11 cellular contexts compared by ENCODE assay signal in the genomic region with DNA sequence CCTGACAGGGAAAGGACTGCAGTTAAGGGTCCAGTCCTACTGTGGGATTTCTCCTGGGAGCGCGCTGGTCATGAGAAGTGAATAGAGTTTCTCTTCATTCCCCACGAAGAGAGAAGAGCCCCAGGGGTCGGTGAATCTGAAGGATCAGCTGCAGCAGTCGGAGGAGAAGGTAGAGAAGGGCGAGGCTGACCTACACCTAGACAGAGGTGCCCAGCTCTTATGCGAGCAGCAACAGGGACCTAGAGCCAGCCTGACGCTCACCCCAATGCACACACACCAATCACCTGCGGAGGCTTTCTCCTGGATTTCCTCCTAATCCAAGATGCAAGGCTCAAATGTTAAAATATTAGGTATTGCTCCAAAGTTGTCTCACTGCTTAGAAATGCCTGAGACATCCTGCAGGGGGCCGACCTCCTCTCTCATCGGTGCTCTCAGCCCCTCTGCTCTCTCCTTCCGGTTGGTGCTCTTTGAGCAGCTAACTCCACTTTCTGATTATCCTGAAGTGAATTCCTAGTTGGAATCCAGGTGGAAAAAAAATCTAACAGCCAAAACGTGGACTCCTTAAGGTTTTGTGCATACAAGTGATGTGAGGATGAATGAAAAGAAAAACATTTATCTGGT.
DNase-seq lines count a peak whose midpoint lies in the region; ATAC-seq and TF ChIP-seq lines count a peak whose summit lies in the region.
"Had no signal": no experiment of that assay in that cellular context is flagged by ENCODE, and none has a peak within 500 bp of the region (broad histone marks: within the 10 kb centered on the region; RNA-seq: fewer than 3 reads in every experiment).

No MANE protein-coding gene starts in this region.

- peak overlapping the region; percentile 59 for H3K4me2 ChIP-seq in SK-N-SH

- no peaks in the 10 kb centered on the region for H3K9me3 ChIP-seq in SK-N-SH
- no peaks in the 10 kb centered on the region for H3K9me3 ChIP-seq in transverse colon

- no peak overlapping the region for H3K9ac ChIP-seq in SK-N-SH

- H3K4me3 ChIP-seq in SK-N-SH (ENCODE audit: low read depth in 2 of 2, low read length in 1 of 2) (peak overlapping the region in 1 of 2 experiments; percentile 5; a peak in 2 of 4 replicates), transverse colon (no peak overlapping the region), dorsolateral prefrontal cortex (no peak overlapping the region)

- 31% methylated on average over 13 of the region's 13 CpGs for WGBS in SK-N-SH (ENCODE audit: low lambda C conversion rate)
- 67 to 88% methylated on average over 4 to 13 of the region's 13 CpGs for WGBS in transverse colon (ENCODE audit: low coverage in 1 of 2), 2 donors

- H2AFZ ChIP-seq in SK-N-SH (ENCODE audit: low read depth), result peak overlapping the region; percentile 41; the same call in 1 of the 2 replicates

- no peak for ATAC-seq in HG03135 (IDR thresholded peaks at IDR 0.05; ENCODE audit: unreplicated experiment)

- in situ Hi-C loops in Caki2 (cut with HindIII; ENCODE audit: low pct_unique_long_range_greater_than_20kb, low sequenced_read_pairs) (no loop called here), transverse colon (cut with MboI; ENCODE audit: low pct_ligation_motif_present in 1 of 4, low pct_unique_long_range_greater_than_20kb in 1 of 4, low sequenced_read_pairs in 3 of 4) (no loop called here)

- TF ChIP-seq CTCF in SK-N-SH (IDR thresholded peaks at IDR 0.05) (peak; percentile 59), transverse colon (IDR thresholded peaks at IDR 0.05) (no peak), dorsolateral prefrontal cortex (IDR thresholded peaks at IDR 0.05 in 54 of 56, conservative IDR thresholded peaks at IDR 0.05 in 2 of 56; ENCODE audit: low read depth in 1 of 56, partially characterized antibody in 56 of 56) (no peak)

- no peaks in the 10 kb centered on the region for H3K9me2 ChIP-seq in SK-N-SH

- H3K27me3 ChIP-seq in SK-N-SH (ENCODE audit: insufficient read depth), result no peaks in the 10 kb centered on the region; the same call in 1 of the 2 replicates
- no peaks in the 10 kb centered on the region for H3K27me3 ChIP-seq in transverse colon
- H3K27me3 ChIP-seq in dorsolateral prefrontal cortex, result no peaks in the 10 kb centered on the region

- POLR2A ChIA-PET in HEK293T (lab: Yijun Ruan, JAX) (no interaction called here), SK-N-SH (lab: Yijun Ruan, JAX) (no interaction called here)

- H3K27ac ChIP-seq in SK-N-SH (ENCODE audit: low read depth in 2 of 2, low read length in 1 of 2) (no peak overlapping the region), transverse colon (no peak overlapping the region), substantia nigra (ENCODE audit: low read depth, low read length, poor library complexity, severe bottlenecking) (no peak overlapping the region), dorsolateral prefrontal cortex (no peak overlapping the region)

- H3K4me1 ChIP-seq in SK-N-SH (ENCODE audit: control insufficient read depth in 1 of 2, insufficient read depth in 2 of 2, low read depth in 1 of 2, low read length in 1 of 2), result no peaks in the 10 kb centered on the region
- H3K4me1 ChIP-seq in transverse colon, result no peaks in the 10 kb centered on the region

- no peaks in the 10 kb centered on the region for H3K79me2 ChIP-seq in SK-N-SH (ENCODE audit: insufficient read depth)

- peak; percentile 2 for DNase-seq in Caki2 (ENCODE audit: low read depth)
- DNase-seq in HEK293T (ENCODE audit: extremely low spot score), result peak; percentile 58
- peak; percentile 35 for DNase-seq in SK-N-SH
- peak; percentile 1 for DNase-seq in glomerular visceral epithelial cell (ENCODE audit: extremely low spot score)
- DNase-seq in transverse colon, result no peak
- no peak for DNase-seq in substantia nigra (lab: John Stamatoyannopoulos, UW)
- DNase-seq in dorsolateral prefrontal cortex, result no peak
- DNase-seq: CD8-positive, alpha-beta memory T cell; hypothalamus; NCI-H1092 treated with DMSO at 0.1 percent for 48 hours had no signal

- CTCF ChIA-PET in HEK293T (lab: Yijun Ruan, JAX), result interaction anchor here (0.9 kb wide), 1 partner anchor 50 kb away, joined by 4 read pairs; no protein-coding TSS in a partner anchor
- CTCF ChIA-PET in SK-N-SH (lab: Yijun Ruan, JAX), result interaction anchor here (0.6 to 1.4 kb wide), 3 partner anchors 16 to 1979 kb away, joined by 3 to 4 read pairs (median 3); no protein-coding TSS in a partner anchor

- peak; percentile 21; the same call in 1 of the 2 replicates for TF ChIP-seq RAD21 in SK-N-SH (IDR thresholded peaks at IDR 0.05; ENCODE audit: low read length)

- TF ChIP-seq EP300 in SK-N-SH (IDR thresholded peaks at IDR 0.05; ENCODE audit: borderline replicate concordance in 1 of 2, low read depth in 1 of 2, low read length in 1 of 2), result no peak
- no peak for TF ChIP-seq EP300 in transverse colon (IDR thresholded peaks at IDR 0.05; ENCODE audit: low read depth)

- H3K36me3 ChIP-seq in SK-N-SH (replicated peaks in 1 of 2; ENCODE audit: control insufficient read depth in 1 of 2, insufficient read depth in 2 of 2, low read length in 1 of 2) (no peaks in the 10 kb centered on the region), transverse colon (no peaks in the 10 kb centered on the region)

- intact Hi-C loops in transverse colon (cut with DNase I; ENCODE audit: low total_unique reads), result no loop called here
- intact Hi-C loops in dorsolateral prefrontal cortex (cut with DNase I), result no loop called here

- no peaks in the 10 kb centered on the region for H4K20me1 ChIP-seq in SK-N-SH (ENCODE audit: insufficient read depth)

- no peak for TF ChIP-seq POLR2A in transverse colon (IDR thresholded peaks at IDR 0.05)

- H3F3A ChIP-seq in SK-N-SH (replicated peaks; ENCODE audit: insufficient read depth), result no peaks in the 10 kb centered on the region

TF ChIP-seq in HEK293T, 16 proteins besides CTCF, POLR2A, EP300 and RAD21:
- TF ChIP-seq ARNT (IDR thresholded peaks at IDR 0.05), result no peak
- TF ChIP-seq NFRKB (IDR thresholded peaks at IDR 0.05), result no peak
- TF ChIP-seq HDGF (IDR thresholded peaks at IDR 0.05; ENCODE audit: borderline replicate concordance), result no peak
- no peak for TF ChIP-seq CTBP1 (IDR thresholded peaks at IDR 0.05; ENCODE audit: borderline replicate concordance)
- TF ChIP-seq SP1 (IDR thresholded peaks at IDR 0.05), result no peak
- TF ChIP-seq ELF4 (IDR thresholded peaks at IDR 0.05), result no peak
- TF ChIP-seq ZNF384 (IDR thresholded peaks at IDR 0.05), result no peak
- TF ChIP-seq FOXM1 (IDR thresholded peaks at IDR 0.05; ENCODE audit: borderline replicate concordance), result no peak

TF ChIP-seq in SK-N-SH, 30 proteins besides CTCF, POLR2A, EP300 and RAD21:
- TF ChIP-seq, protein P1, sequence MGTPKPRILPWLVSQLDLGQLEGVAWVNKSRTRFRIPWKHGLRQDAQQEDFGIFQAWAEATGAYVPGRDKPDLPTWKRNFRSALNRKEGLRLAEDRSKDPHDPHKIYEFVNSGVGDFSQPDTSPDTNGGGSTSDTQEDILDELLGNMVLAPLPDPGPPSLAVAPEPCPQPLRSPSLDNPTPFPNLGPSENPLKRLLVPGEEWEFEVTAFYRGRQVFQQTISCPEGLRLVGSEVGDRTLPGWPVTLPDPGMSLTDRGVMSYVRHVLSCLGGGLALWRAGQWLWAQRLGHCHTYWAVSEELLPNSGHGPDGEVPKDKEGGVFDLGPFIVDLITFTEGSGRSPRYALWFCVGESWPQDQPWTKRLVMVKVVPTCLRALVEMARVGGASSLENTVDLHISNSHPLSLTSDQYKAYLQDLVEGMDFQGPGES (IDR thresholded peaks at IDR 0.05; ENCODE audit: low read depth, low read length), result no peak
- TF ChIP-seq GABPA (IDR thresholded peaks at IDR 0.05; ENCODE audit: low read depth), result peak; percentile 27; the same call in 1 of the 2 replicates
- no peak for TF ChIP-seq FOXM1 (IDR thresholded peaks at IDR 0.05; ENCODE audit: low read depth)
- TF ChIP-seq SMC3 (IDR thresholded peaks at IDR 0.05; ENCODE audit: low read depth, low read length), result 0 out of 2 replicates have a peak, but pooled peaks have one; percentile 8
- no peak for TF ChIP-seq RXRA (IDR thresholded peaks at IDR 0.05; ENCODE audit: borderline replicate concordance, low read depth)

Comparison
In these comparisons a context has a peak if more than half of its experiments do, and no peak if none do; other contexts are left out.
1. DNase-seq: peak in Caki2 (single experiment), HEK293T (single experiment), SK-N-SH (single experiment) and glomerular visceral epithelial cell (single experiment); none in transverse colon (single experiment), substantia nigra (0 of 49) and dorsolateral prefrontal cortex (0 of 10).